In the genomic region with DNA sequence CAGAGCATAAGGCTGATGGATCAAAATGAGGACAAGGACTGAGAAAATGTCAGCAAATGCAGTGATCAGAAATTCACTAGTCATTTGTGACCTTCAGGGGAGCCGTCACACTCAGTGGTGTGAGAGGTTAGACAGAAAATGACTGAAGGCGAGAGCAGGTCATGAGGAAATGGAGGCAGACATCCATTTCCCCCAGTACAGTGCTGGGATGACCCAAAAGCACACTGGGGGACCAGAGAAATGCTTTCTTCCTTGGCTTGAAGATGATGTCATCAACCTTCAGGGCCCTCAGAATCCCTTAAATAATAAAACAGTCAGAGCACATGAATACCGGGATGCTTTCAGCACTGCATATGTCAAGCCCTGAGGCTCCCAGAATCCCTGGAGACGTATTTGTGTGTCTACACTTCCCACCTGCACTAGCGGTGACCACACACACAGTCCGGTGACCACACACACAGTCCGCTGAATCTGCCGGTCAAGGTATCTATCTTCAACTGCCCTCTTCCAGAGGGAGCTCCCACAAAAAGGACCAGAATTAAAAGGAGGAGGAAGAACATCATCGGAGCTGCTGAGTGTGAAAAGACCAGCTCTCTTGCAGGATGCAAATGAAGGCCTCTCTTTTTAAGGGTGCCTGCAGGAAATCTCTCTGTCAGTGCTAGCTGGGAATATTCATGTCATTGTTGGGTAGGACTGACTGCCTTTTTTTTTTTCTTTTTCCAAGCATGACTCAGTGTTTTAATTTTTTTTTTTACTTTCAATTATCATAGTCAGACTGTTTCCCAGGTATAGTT, we compare ENCODE assay signal across 14 cellular contexts. TPM values are rescaled to one million over a fixed set of nuclear protein-coding genes. Genes with fewer than 3 reads are reported as not detected.
A peak's percentile ranks its signal among the peaks of the same experiment; 100 is the strongest.
DNase-seq lines count a peak whose midpoint lies in the region; ATAC-seq and TF ChIP-seq lines count a peak whose summit lies in the region.
"Had no signal": no experiment of that assay in that cellular context is flagged by ENCODE, and none has a peak within 500 bp of the region (broad histone marks: within the 10 kb centered on the region; RNA-seq: fewer than 3 reads in every experiment).

No MANE protein-coding gene starts in this region.

- H3K36me3 ChIP-seq in Panc1 (ENCODE audit: control insufficient read depth, insufficient read depth, low read length), result no peaks in the 10 kb centered on the region
- no peaks in the 10 kb centered on the region for H3K36me3 ChIP-seq in naive thymus-derived CD4-positive, alpha-beta T cell (ENCODE audit: control insufficient read depth in 2 of 3, insufficient read depth in 3 of 3, low read length in 3 of 3)
- H3K36me3 ChIP-seq: vagina had no signal

- BruUV-seq in Panc1 (replicated peaks; lab: Mats Ljungman, UMichigan), result no TSS peak

- H3K27me3 ChIP-seq in Panc1 (ENCODE audit: control insufficient read depth, insufficient read depth, low read length), result no peaks in the 10 kb centered on the region
- no peaks in the 10 kb centered on the region for H3K27me3 ChIP-seq in naive thymus-derived CD4-positive, alpha-beta T cell (ENCODE audit: control insufficient read depth in 2 of 2, insufficient read depth in 2 of 2, low read length in 2 of 2)
- H3K27me3 ChIP-seq: vagina had no signal

- H3K4me1 Mint-ChIP-seq in stimulated activated naive B cell treated with anti-CD40 and anti-IgM and Interleukin-4, amounts not matched to agents 10 μg/mL and 1 μg/mL and 100 μg/mL, for 72 hours, result peaks cover 72 to 93% of the 10 kb centered on the region in 2 donors
- peaks cover 43 to 88% (median 78%) of the 10 kb centered on the region in 7 donors for H3K4me1 Mint-ChIP-seq in naive thymus-derived CD4-positive, alpha-beta T cell

- POLR2A ChIA-PET in Panc1 (lab: Charles Lee), result interaction anchor here (0.7 kb wide), 2 partner anchors 18 to 177 kb away, joined by 4 read pairs; no protein-coding TSS in a partner anchor
- POLR2A ChIA-PET in naive thymus-derived CD4-positive, alpha-beta T cell (lab: Charles Lee), result interaction anchor here (0.7 kb wide), 1 partner anchor 832 kb away, joined by 4 read pairs; no protein-coding TSS in a partner anchor

- CTCF ChIA-PET in Panc1 (lab: Charles Lee), result interaction anchor here (0.6 to 0.9 kb wide), 2 partner anchors 14 to 47 kb away, joined by 3 read pairs; no protein-coding TSS in a partner anchor
- CTCF ChIA-PET in naive thymus-derived CD4-positive, alpha-beta T cell (lab: Charles Lee), result interaction anchor here (0.6 kb wide), 3 partner anchors 61 to 1155 kb away, joined by 3 to 6 read pairs (median 6); no protein-coding TSS in a partner anchor

- intact Hi-C loops in cardiac septum (cut with DNase I) (no loop called here), Right ventricle myocardium inferior (cut with DNase I) (no loop called here), Panc1 (cut with micrococcal nuclease; ENCODE audit: unreplicated experiment) (no loop called here)
- intact Hi-C loops in naive thymus-derived CD4-positive, alpha-beta T cell (cut with micrococcal nuclease), result no loop called here

- in situ Hi-C loops in Panc1 (cut with HindIII; ENCODE audit: low pct_unique_long_range_greater_than_20kb, low sequenced_read_pairs), result no loop called here

- H3K9me3 Mint-ChIP-seq in stimulated activated naive B cell treated with anti-CD40 and anti-IgM and Interleukin-4, amounts not matched to agents 10 μg/mL and 1 μg/mL and 100 μg/mL, for 72 hours, result no peaks in the 10 kb centered on the region
- H3K9me3 Mint-ChIP-seq in naive thymus-derived CD4-positive, alpha-beta T cell, result no peaks in the 10 kb centered on the region

- peaks cover 72% of the 10 kb centered on the region for H3K4me1 ChIP-seq in Panc1 (ENCODE audit: control insufficient read depth, insufficient read depth, low read length)
- peaks cover 0 to 7% of the 10 kb centered on the region in 2 donors for H3K4me1 ChIP-seq in naive thymus-derived CD4-positive, alpha-beta T cell (ENCODE audit: control insufficient read depth in 2 of 2, insufficient read depth in 2 of 2, low read length in 2 of 2)

- peak overlapping the region; percentile 84 for H3K27ac ChIP-seq in Panc1 (ENCODE audit: low read length)
- H3K27ac ChIP-seq in naive thymus-derived CD4-positive, alpha-beta T cell (ENCODE audit: low read depth, low read length), result no peak overlapping the region
- H3K27ac ChIP-seq: vagina had no signal

- peak overlapping the region; percentile 23 to 36 for H3K4me3 Mint-ChIP-seq in stimulated activated naive B cell treated with anti-CD40 and anti-IgM and Interleukin-4, amounts not matched to agents 10 μg/mL and 1 μg/mL and 100 μg/mL, for 72 hours
- H3K4me3 Mint-ChIP-seq in naive thymus-derived CD4-positive, alpha-beta T cell, result peak overlapping the region in 1 of 10 donors; percentile 27

- H3K36me3 Mint-ChIP-seq in stimulated activated naive B cell treated with anti-CD40 and anti-IgM and Interleukin-4, amounts not matched to agents 10 μg/mL and 1 μg/mL and 100 μg/mL, for 72 hours, result peaks cover 6 to 19% of the 10 kb centered on the region in 2 donors
- peaks cover 0 to 16% (median 3%) of the 10 kb centered on the region in 5 donors for H3K36me3 Mint-ChIP-seq in naive thymus-derived CD4-positive, alpha-beta T cell

- H3K27me3 Mint-ChIP-seq in stimulated activated naive B cell treated with anti-CD40 and anti-IgM and Interleukin-4, amounts not matched to agents 10 μg/mL and 1 μg/mL and 100 μg/mL, for 72 hours, result no peaks in the 10 kb centered on the region
- H3K27me3 Mint-ChIP-seq in naive thymus-derived CD4-positive, alpha-beta T cell, result no peaks in the 10 kb centered on the region

- H3K4me3 ChIP-seq in Panc1 (ENCODE audit: low read depth in 2 of 2, low read length in 2 of 2), result no peak overlapping the region
- no peak overlapping the region for H3K4me3 ChIP-seq in fibroblast of mammary gland (ENCODE audit: control insufficient read depth, low read depth, low read length)
- no peak overlapping the region for H3K4me3 ChIP-seq in naive thymus-derived CD4-positive, alpha-beta T cell (ENCODE audit: low read length)
- H3K4me3 ChIP-seq: vagina had no signal

- H3K27ac Mint-ChIP-seq in stimulated activated naive B cell treated with anti-CD40 and anti-IgM and Interleukin-4, amounts not matched to agents 10 μg/mL and 1 μg/mL and 100 μg/mL, for 72 hours, result peak overlapping the region; percentile 84
- H3K27ac Mint-ChIP-seq in naive thymus-derived CD4-positive, alpha-beta T cell, result peak overlapping the region in 1 of 9 donors; percentile 14

- H3K9me3 ChIP-seq in Panc1 (ENCODE audit: control insufficient read depth, insufficient read depth, low read depth, low read length), result no peaks in the 10 kb centered on the region
- H3K9me3 ChIP-seq in naive thymus-derived CD4-positive, alpha-beta T cell (ENCODE audit: control insufficient read depth in 2 of 3, low read length in 3 of 3), result no peaks in the 10 kb centered on the region
- H3K9me3 ChIP-seq: vagina had no signal

- TF ChIP-seq CTCF in Panc1 (IDR thresholded peaks at IDR 0.05), result no peak
- TF ChIP-seq CTCF in fibroblast of mammary gland (conservative IDR thresholded peaks at IDR 0.05; ENCODE audit: control insufficient read depth, insufficient read depth, low read depth, low read length), result no peak

- peak; percentile 17 for DNase-seq in cardiac septum (ENCODE audit: low spot score)
- no peak for DNase-seq in Right ventricle myocardium inferior (ENCODE audit: missing footprints)
- no peak for DNase-seq in Panc1 (ENCODE audit: low read depth, low spot score)
- DNase-seq in fibroblast of mammary gland (ENCODE audit: low read depth), result peak; percentile 22
- DNase-seq in stimulated activated naive B cell treated with anti-CD40 and anti-IgM and Interleukin-4, amounts not matched to agents 10 μg/mL and 1 μg/mL and 100 μg/mL, for 72 hours, result no peak
- no peak for DNase-seq in naive thymus-derived CD4-positive, alpha-beta T cell
- DNase-seq in SKM-1 treated with dmso at 0.1 percent for 144 hours (lab: John Stamatoyannopoulos, UW; ENCODE audit: unreplicated experiment), result no peak
- DNase-seq: activated effector memory CD4-positive, alpha-beta T cell treated with Interleukin-2 at 50 U/mL for 16 hours; AML-193; effector memory CD4-positive, alpha-beta T cell; NCI-H524 treated with DMSO at 0.1 percent for 48 hours had no signal

- ATAC-seq in Right ventricle myocardium inferior, result no peak
- ATAC-seq in Panc1, result no peak
- peak; percentile 61 to 66 for ATAC-seq in stimulated activated naive B cell treated with anti-CD40 and anti-IgM and Interleukin-4, amounts not matched to agents 10 μg/mL and 1 μg/mL and 100 μg/mL, for 72 hours (replicated peaks)
- ATAC-seq in naive thymus-derived CD4-positive, alpha-beta T cell, result no peak
- ATAC-seq in HG02763 (IDR thresholded peaks at IDR 0.05; ENCODE audit: unreplicated experiment), result no peak

RNA-seq across cellular contexts. Expression of a gene that starts 8.2 kb away (rescaled TPM):
- total RNA-seq in cardiac septum (31.1 TPM), Right ventricle myocardium inferior (35.4 TPM), Panc1 (2021; ENCODE audit: unreplicated experiment) (47.5 TPM)
- polyA plus RNA-seq in Panc1 (2012; ENCODE audit: insufficient read length), result 57.7 TPM
- 10 to 100 TPM; 32.6 to 50.8 (median 41.6) TPM for total RNA-seq in naive thymus-derived CD4-positive, alpha-beta T cell
- polyA plus RNA-seq in naive thymus-derived CD4-positive, alpha-beta T cell, result 10 to 100 TPM in 1 of 2 donors, 1 to 10 TPM in 1; 8.7 to 15.4 TPM

RNA-seq across cellular contexts. Expression of a gene that starts 22.7 kb away (rescaled TPM):
- not detected for total RNA-seq in cardiac septum
- total RNA-seq in Right ventricle myocardium inferior, result not detected
- total RNA-seq in Panc1 (2021; ENCODE audit: unreplicated experiment), result not detected
- polyA plus RNA-seq in Panc1 (2012; ENCODE audit: insufficient read length), result 0.24 TPM
- not detected for total RNA-seq in naive thymus-derived CD4-positive, alpha-beta T cell
- polyA plus RNA-seq in naive thymus-derived CD4-positive, alpha-beta T cell, result not detected
- total RNA-seq: omental fat pad, vagina had no signal

RNA-seq across cellular contexts. Expression of a gene that starts 56.5 kb away (rescaled TPM):
- total RNA-seq in cardiac septum (11.5 TPM), Right ventricle myocardium inferior (17.9 TPM), Panc1 (2021; ENCODE audit: unreplicated experiment) (67.8 TPM)
- 77.4 TPM for polyA plus RNA-seq in Panc1 (2012; ENCODE audit: insufficient read length)
- 100 to 1,000 TPM in 1 of 5 experiments, 10 to 100 TPM in 4; 31.1 to 119 (median 35.4) TPM for total RNA-seq in naive thymus-derived CD4-positive, alpha-beta T cell
- 1 to 10 TPM; 2.9 to 7.5 TPM for polyA plus RNA-seq in naive thymus-derived CD4-positive, alpha-beta T cell

Comparison
In these comparisons a context has a peak if more than half of its experiments do, and no peak if none do; other contexts are left out.
1. DNase-seq: peak in cardiac septum (single experiment) and fibroblast of mammary gland (single experiment); none in Right ventricle myocardium inferior (single experiment), Panc1 (single experiment), stimulated activated naive B cell treated with anti-CD40 and anti-IgM and Interleukin-4, amounts not matched to agents 10 μg/mL and 1 μg/mL and 100 μg/mL, for 72 hours (single experiment), naive thymus-derived CD4-positive, alpha-beta T cell (0 of 9) and SKM-1 treated with dmso at 0.1 percent for 144 hours (single experiment).
2. ATAC-seq: peak in stimulated activated naive B cell treated with anti-CD40 and anti-IgM and Interleukin-4, amounts not matched to agents 10 μg/mL and 1 μg/mL and 100 μg/mL, for 72 hours (2 of 2); none in Right ventricle myocardium inferior (single experiment), Panc1 (single experiment), naive thymus-derived CD4-positive, alpha-beta T cell (single experiment) and HG02763 (single experiment).